ENCODE assay signal across 1 cellular context in the genomic region with DNA sequence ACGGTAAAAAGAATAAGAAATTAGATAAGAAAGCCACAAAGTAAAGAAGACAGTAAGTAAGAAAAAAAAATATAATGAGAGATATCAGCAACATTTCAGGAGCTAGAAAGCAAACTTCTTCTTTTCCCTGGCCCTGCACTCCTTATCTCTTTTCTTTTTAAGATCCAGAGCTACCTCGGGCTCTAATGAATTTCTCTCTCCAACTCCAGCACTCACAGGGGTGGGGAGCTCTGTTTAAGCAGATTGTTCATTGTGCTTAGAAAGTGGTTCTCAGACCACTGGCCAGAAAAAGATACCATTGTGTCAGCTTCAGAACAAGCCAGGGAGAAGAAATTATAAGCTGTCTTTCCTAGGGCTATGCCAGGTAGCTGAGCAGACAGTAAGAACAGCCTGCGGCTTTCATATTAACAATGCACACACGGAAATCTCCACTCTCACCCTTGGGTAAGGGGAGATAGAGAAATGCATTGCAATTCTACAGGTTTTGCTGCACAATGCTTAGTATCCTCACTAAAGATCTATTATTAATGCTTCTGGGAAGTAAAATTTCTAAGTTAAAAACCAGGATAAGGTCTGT.
TF ChIP-seq lines count a peak whose summit lies in the region.

No MANE protein-coding gene starts in this region.

TF ChIP-seq in K562, 482 proteins besides CTCF, POLR2A, EP300 and RAD21:
- TF ChIP-seq, protein P1, sequence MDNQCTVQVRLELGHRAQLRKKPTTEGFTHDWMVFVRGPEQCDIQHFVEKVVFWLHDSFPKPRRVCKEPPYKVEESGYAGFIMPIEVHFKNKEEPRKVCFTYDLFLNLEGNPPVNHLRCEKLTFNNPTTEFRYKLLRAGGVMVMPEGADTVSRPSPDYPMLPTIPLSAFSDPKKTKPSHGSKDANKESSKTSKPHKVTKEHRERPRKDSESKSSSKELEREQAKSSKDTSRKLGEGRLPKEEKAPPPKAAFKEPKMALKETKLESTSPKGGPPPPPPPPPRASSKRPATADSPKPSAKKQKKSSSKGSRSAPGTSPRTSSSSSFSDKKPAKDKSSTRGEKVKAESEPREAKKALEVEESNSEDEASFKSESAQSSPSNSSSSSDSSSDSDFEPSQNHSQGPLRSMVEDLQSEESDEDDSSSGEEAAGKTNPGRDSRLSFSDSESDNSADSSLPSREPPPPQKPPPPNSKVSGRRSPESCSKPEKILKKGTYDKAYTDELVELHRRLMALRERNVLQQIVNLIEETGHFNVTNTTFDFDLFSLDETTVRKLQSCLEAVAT (IDR thresholded peaks at IDR 0.05), result no peak
- TF ChIP-seq, protein P2, sequence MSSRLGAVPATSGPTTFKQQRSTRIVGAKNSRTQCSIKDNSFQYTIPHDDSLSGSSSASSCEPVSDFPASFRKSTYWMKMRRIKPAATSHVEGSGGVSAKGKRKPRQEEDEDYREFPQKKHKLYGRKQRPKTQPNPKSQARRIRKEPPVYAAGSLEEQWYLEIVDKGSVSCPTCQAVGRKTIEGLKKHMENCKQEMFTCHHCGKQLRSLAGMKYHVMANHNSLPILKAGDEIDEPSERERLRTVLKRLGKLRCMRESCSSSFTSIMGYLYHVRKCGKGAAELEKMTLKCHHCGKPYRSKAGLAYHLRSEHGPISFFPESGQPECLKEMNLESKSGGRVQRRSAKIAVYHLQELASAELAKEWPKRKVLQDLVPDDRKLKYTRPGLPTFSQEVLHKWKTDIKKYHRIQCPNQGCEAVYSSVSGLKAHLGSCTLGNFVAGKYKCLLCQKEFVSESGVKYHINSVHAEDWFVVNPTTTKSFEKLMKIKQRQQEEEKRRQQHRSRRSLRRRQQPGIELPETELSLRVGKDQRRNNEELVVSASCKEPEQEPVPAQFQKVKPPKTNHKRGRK (tag; IDR thresholded peaks at IDR 0.05), result no peak
- TF ChIP-seq YBX1 (IDR thresholded peaks at IDR 0.05), result no peak
- TF ChIP-seq ESRRA (IDR thresholded peaks at IDR 0.05; ENCODE audit: borderline replicate concordance, low read depth), result no peak
- no peak for TF ChIP-seq ZNF696 (CRISPR knock-in tag; conservative IDR thresholded peaks at IDR 0.05)
- no peak for TF ChIP-seq MTA3 (IDR thresholded peaks at IDR 0.05; ENCODE audit: borderline replicate concordance)
- TF ChIP-seq ILF3 (IDR thresholded peaks at IDR 0.05; ENCODE audit: borderline replicate concordance), result no peak
- TF ChIP-seq ZNF124 (CRISPR knock-in tag; IDR thresholded peaks at IDR 0.05), result no peak
- TF ChIP-seq, protein P3, sequence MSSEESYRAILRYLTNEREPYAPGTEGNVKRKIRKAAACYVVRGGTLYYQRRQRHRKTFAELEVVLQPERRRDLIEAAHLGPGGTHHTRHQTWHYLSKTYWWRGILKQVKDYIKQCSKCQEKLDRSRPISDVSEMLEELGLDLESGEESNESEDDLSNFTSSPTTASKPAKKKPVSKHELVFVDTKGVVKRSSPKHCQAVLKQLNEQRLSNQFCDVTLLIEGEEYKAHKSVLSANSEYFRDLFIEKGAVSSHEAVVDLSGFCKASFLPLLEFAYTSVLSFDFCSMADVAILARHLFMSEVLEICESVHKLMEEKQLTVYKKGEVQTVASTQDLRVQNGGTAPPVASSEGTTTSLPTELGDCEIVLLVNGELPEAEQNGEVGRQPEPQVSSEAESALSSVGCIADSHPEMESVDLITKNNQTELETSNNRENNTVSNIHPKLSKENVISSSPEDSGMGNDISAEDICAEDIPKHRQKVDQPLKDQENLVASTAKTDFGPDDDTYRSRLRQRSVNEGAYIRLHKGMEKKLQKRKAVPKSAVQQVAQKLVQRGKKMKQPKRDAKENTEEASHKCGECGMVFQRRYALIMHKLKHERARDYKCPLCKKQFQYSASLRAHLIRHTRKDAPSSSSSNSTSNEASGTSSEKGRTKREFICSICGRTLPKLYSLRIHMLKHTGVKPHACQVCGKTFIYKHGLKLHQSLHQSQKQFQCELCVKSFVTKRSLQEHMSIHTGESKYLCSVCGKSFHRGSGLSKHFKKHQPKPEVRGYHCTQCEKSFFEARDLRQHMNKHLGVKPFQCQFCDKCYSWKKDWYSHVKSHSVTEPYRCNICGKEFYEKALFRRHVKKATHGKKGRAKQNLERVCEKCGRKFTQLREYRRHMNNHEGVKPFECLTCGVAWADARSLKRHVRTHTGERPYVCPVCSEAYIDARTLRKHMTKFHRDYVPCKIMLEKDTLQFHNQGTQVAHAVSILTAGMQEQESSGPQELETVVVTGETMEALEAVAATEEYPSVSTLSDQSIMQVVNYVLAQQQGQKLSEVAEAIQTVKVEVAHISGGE (CRISPR knock-in tag; IDR thresholded peaks at IDR 0.05), result no peak
- TF ChIP-seq, protein P4, sequence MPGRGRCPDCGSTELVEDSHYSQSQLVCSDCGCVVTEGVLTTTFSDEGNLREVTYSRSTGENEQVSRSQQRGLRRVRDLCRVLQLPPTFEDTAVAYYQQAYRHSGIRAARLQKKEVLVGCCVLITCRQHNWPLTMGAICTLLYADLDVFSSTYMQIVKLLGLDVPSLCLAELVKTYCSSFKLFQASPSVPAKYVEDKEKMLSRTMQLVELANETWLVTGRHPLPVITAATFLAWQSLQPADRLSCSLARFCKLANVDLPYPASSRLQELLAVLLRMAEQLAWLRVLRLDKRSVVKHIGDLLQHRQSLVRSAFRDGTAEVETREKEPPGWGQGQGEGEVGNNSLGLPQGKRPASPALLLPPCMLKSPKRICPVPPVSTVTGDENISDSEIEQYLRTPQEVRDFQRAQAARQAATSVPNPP (IDR thresholded peaks at IDR 0.05; ENCODE audit: borderline replicate concordance, insufficient read depth, insufficient read length), result no peak
- TF ChIP-seq ZNF408 (CRISPR knock-in tag; IDR thresholded peaks at IDR 0.05; ENCODE audit: low read depth), result no peak
- no peak for TF ChIP-seq TAL1 (IDR thresholded peaks at IDR 0.05)
- TF ChIP-seq ZKSCAN3 (CRISPR knock-in tag; IDR thresholded peaks at IDR 0.05), result no peak
- no peak for TF ChIP-seq SMARCC2 (IDR thresholded peaks at IDR 0.05; ENCODE audit: low read depth)
TF ChIP-seq in K562: peak in this region for 0.
